Comparison of ENCODE assay signal across 10 cellular contexts in the genomic region with DNA sequence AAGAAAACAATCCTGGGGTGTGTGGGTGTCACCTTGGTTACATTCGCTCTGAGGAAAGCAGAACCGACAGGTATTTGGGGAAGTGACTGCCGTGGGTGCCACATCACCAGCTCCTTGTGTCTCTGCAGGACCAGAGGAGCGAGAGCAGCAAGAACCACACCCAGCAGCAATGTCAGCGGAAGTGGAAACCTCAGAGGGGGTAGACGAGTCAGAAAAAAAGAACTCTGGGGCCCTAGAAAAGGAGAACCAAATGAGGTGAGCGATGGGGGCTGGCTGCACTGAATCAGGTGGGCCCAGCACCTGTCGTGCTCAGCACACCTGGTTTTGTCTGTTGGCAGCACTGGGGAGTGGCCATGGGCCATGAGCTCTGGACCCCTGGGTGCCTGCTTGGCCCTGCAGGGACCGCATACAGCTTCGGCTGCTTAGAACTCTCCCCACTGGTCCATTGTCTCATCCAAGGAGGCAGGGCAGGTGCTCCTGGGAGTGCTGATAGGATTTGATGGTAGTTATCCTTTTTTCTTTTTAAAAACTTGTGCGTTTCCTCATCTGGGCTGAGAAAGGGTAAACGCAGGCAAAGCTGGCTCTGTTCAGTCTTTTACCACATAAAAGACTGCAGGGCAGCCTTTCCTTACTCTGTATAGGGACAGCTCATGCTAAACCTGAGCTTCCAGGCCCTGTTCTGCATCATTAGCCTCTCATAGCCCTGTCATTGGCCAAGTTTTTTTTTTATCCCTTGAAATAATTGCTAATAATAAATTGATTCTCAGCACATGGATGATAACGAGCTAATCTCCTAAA. TPM values are rescaled to one million over a fixed set of nuclear protein-coding genes. Genes with fewer than 3 reads are reported as not detected.
DNase-seq lines count a peak whose midpoint lies in the region; ATAC-seq, FAIRE-seq and TF ChIP-seq lines count a peak whose summit lies in the region.
"Had no signal": no experiment of that assay in that cellular context is flagged by ENCODE, and none has a peak within 500 bp of the region (broad histone marks: within the 10 kb centered on the region; RNA-seq: fewer than 3 reads in every experiment).

No MANE protein-coding gene starts in this region.

- peaks cover 0 to 37% (median 0%) of the 10 kb centered on the region in 3 donors for H3K36me3 ChIP-seq in Peyer's patch
- H3K36me3 ChIP-seq in small intestine (ENCODE audit: control insufficient read depth in 2 of 2, insufficient read depth in 2 of 2, low read length in 2 of 2): peaks cover 13 to 17% of the 10 kb centered on the region in 2 donors

- ATAC-seq in GM21619 (IDR thresholded peaks at IDR 0.05; ENCODE audit: unreplicated experiment): peak; percentile 83
- no peak for ATAC-seq in HG02840 (IDR thresholded peaks at IDR 0.05; ENCODE audit: low FRiP score, unreplicated experiment)

- TF ChIP-seq POLR2A in Peyer's patch (IDR thresholded peaks at IDR 0.05): no peak

- no peak for FAIRE-seq in small intestine (lab: Jason Lieb, UNC)

- H3K27me3 ChIP-seq in Peyer's patch (no peaks in the 10 kb centered on the region), small intestine (ENCODE audit: control insufficient read depth in 2 of 2, insufficient read depth in 2 of 2, low read length in 2 of 2) (no peaks in the 10 kb centered on the region)
- H3K27me3 ChIP-seq: adrenal gland had no signal

- 63 to 82% (median 71%) methylated on average over 13 of the region's 13 CpGs for WGBS in small intestine, 3 donors

- peak overlapping the region; percentile 63 to 82 (median 66) for H3K27ac ChIP-seq in Peyer's patch
- peak overlapping the region; percentile 38 to 77 for H3K27ac ChIP-seq in small intestine (ENCODE audit: low read depth in 1 of 2, low read length in 1 of 2)
- H3K27ac ChIP-seq: adrenal gland, C4-2B had no signal

- no peak for TF ChIP-seq CTCF in Peyer's patch (IDR thresholded peaks at IDR 0.05)

- no peaks in the 10 kb centered on the region for H3K9me3 ChIP-seq in Peyer's patch
- H3K9me3 ChIP-seq in small intestine (ENCODE audit: control insufficient read depth, low read depth): no peaks in the 10 kb centered on the region
- H3K9me3 ChIP-seq: adrenal gland had no signal

- H3K4me1 ChIP-seq in Peyer's patch (peaks cover 0 to 28% (median 15%) of the 10 kb centered on the region in 4 donors), small intestine (ENCODE audit: control insufficient read depth in 2 of 2, insufficient read depth in 1 of 2, low read depth in 1 of 2, low read length in 1 of 2) (peaks cover 1 to 4% of the 10 kb centered on the region in 2 donors)

- DNase-seq in CD1c-positive myeloid dendritic cell (ENCODE audit: extremely low spot score) (peak; percentile 90), Peyer's patch (peak in 2 of 3 donors; percentile 91 to 93), small intestine (peak; percentile 64), NCI-H2227 treated with DMSO at 0.1 percent for 48 hours (lab: John Stamatoyannopoulos, UW) (no peak), cerebellar nuclear complex (lab: John Stamatoyannopoulos, UW) (no peak)
- DNase-seq in activated gamma-delta T cell treated with anti-CD3 and anti-CD28 coated beads, Interleukin-2, amount 50 U/mL, for 16 hours (ENCODE audit: low read depth): peak; percentile 50

- no peak overlapping the region for H3K4me3 ChIP-seq in Peyer's patch
- no peak overlapping the region for H3K4me3 ChIP-seq in small intestine (ENCODE audit: low read depth in 1 of 2, low read length in 2 of 2)
- H3K4me3 ChIP-seq: adrenal gland had no signal

RNA-seq across cellular contexts. Expression of a gene that starts 29.4 kb away (rescaled TPM):
- total RNA-seq in Peyer's patch: 10 to 100 TPM; 37.1 to 64.8 (median 61.1) TPM
- polyA plus RNA-seq in small intestine: 10 to 100 TPM; 62.7 to 89.7 (median 86.5) TPM

RNA-seq across cellular contexts. Expression of a gene that starts 31.1 kb away (rescaled TPM):
- total RNA-seq in Peyer's patch: 10 to 100 TPM; 41.5 to 74.5 (median 58.1) TPM
- polyA plus RNA-seq in small intestine: 10 to 100 TPM; 53.9 to 70.9 (median 58.1) TPM

RNA-seq across cellular contexts. Expression of a gene that starts 33.0 kb away (rescaled TPM):
- 10 to 100 TPM; 21.5 to 45.0 (median 39.0) TPM for total RNA-seq in Peyer's patch
- 10 to 100 TPM; 26.5 to 49.9 (median 37.0) TPM for polyA plus RNA-seq in small intestine

RNA-seq across cellular contexts. Expression of a gene that starts 50.6 kb away (rescaled TPM):
- total RNA-seq in Peyer's patch: not detected
- polyA plus RNA-seq in small intestine: under 1 TPM in 1 of 3 donors, not detected in 2; 0.03 TPM

Comparison
In these comparisons a context has a peak if more than half of its experiments do, and no peak if none do; other contexts are left out.
1. DNase-seq: peak in CD1c-positive myeloid dendritic cell (single experiment), Peyer's patch (2 of 3), activated gamma-delta T cell treated with anti-CD3 and anti-CD28 coated beads, Interleukin-2, amount 50 U/mL, for 16 hours (single experiment) and small intestine (single experiment); none in NCI-H2227 treated with DMSO at 0.1 percent for 48 hours (single experiment) and cerebellar nuclear complex (0 of 2).